Comparison of ENCODE assay signal across 10 cellular contexts in genomic region chr18:63603772-63604171, GRCh38. TPM values are rescaled to one million over a fixed set of nuclear protein-coding genes. Genes with fewer than 3 reads are reported as not detected.
DNase-seq lines count a peak whose midpoint lies in the region; ATAC-seq, FAIRE-seq and TF ChIP-seq lines count a peak whose summit lies in the region.
"Had no signal": no experiment of that assay in that cellular context is flagged by ENCODE, and none has a peak within 500 bp of the region (broad histone marks: within the 10 kb centered on the region; RNA-seq: fewer than 3 reads in every experiment).

No MANE protein-coding gene starts in this region.

- H3K9ac ChIP-seq in GM12878 (ENCODE audit: control insufficient read depth, insufficient read depth, low read length), result no peak overlapping the region

- in situ Hi-C loops in GM12878 (cut with MboI), result loop anchor here (10.0 kb wide), 1 partner anchor 59 kb away; the partner anchor contains the start of gene SERPINB12

- no peaks in the 10 kb centered on the region for H3K9me3 Mint-ChIP-seq in activated CD4-positive, alpha-beta memory T cell treated with anti-CD3 and anti-CD28 coated beads, Interleukin-2, amount 10 ng/mL, durations not matched to agents 7 days and 5 days

- peak overlapping the region; percentile 30; the same call in 1 of the 2 replicates for H2AFZ ChIP-seq in GM12878 (ENCODE audit: control insufficient read depth, low read depth, low read length)

- SMC1A ChIA-PET in GM12878 (lab: Charles Lee; ENCODE audit: uncharacterized antibody, unreplicated experiment), result interaction anchor here (0.9 to 1.0 kb wide), 3 partner anchors 39 to 86 kb away, joined by 3 read pairs; no protein-coding TSS in a partner anchor

- TF ChIP-seq RAD21 in GM12878 (IDR thresholded peaks at IDR 0.05; ENCODE audit: insufficient read depth, low read depth, low read length), result no peak

- peak; percentile 94 for FAIRE-seq in GM12878 (lab: Jason Lieb, UNC)

- H3K36me3 ChIP-seq in GM12878 (ENCODE audit: control insufficient read depth in 2 of 2, insufficient read depth in 2 of 2, low read length in 1 of 2), result no peaks in the 10 kb centered on the region

- CTCF ChIA-PET in GM12878 (lab: Yijun Ruan, JAX), result interaction anchor here (0.5 to 1.3 kb wide), 3 partner anchors 10 to 86 kb away, joined by 3 to 4 read pairs (median 3); no protein-coding TSS in a partner anchor
- CTCF ChIA-PET in activated CD4-positive, alpha-beta memory T cell treated with anti-CD3 and anti-CD28 coated beads, Interleukin-2, amount 10 ng/mL, durations not matched to agents 7 days and 5 days (lab: Charles Lee), result no interaction called here

- 0% methylated on average over 1 of the region's 1 CpG for WGBS in GM12878 (ENCODE audit: insufficient coverage, insufficient replicate concordance, low lambda C conversion rate, missing lambda C conversion rate)

- TF ChIP-seq CTCF in GM12865 (IDR thresholded peaks at IDR 0.05; ENCODE audit: insufficient read depth, low read depth, low read length, missing control alignments) (no peak), GM12878 (IDR thresholded peaks at IDR 0.05 in 2 of 3, conservative IDR thresholded peaks at IDR 0.05 in 1 of 3; ENCODE audit: control insufficient read depth in 2 of 3, extremely low read depth in 1 of 3, insufficient read depth in 1 of 3, low read depth in 3 of 3, low read length in 3 of 3) (no peak), dorsolateral prefrontal cortex (IDR thresholded peaks at IDR 0.05 in 54 of 56, conservative IDR thresholded peaks at IDR 0.05 in 2 of 56; ENCODE audit: low read depth in 1 of 56, partially characterized antibody in 56 of 56) (no peak)

- H3K36me3 Mint-ChIP-seq in activated CD4-positive, alpha-beta memory T cell treated with anti-CD3 and anti-CD28 coated beads, Interleukin-2, amount 10 ng/mL, durations not matched to agents 7 days and 5 days (ENCODE audit: low read depth), result no peaks in the 10 kb centered on the region
- H3K36me3 Mint-ChIP-seq: naive thymus-derived CD8-positive, alpha-beta T cell had no signal

- H3K79me2 ChIP-seq in GM12878 (ENCODE audit: control insufficient read depth, insufficient read depth, low read length), result no peaks in the 10 kb centered on the region

- H3K4me3 ChIP-seq in GM12865 (ENCODE audit: low read depth, low read length) (no peak overlapping the region; the same call in 1 of the 2 replicates), GM12878 (no peak overlapping the region), dorsolateral prefrontal cortex (no peak overlapping the region)

- POLR2A ChIA-PET in GM12878 (lab: Charles Lee), result no interaction called here
- POLR2A ChIA-PET in activated CD4-positive, alpha-beta memory T cell treated with anti-CD3 and anti-CD28 coated beads, Interleukin-2, amount 10 ng/mL, durations not matched to agents 7 days and 5 days (lab: Charles Lee), result no interaction called here

- DNase-seq in GM12865 (ENCODE audit: low read depth) (peak; percentile 61), GM12878 (ENCODE audit: low read depth, low spot score) (peak; percentile 42), C1 segment of cervical spinal cord (lab: John Stamatoyannopoulos, UW) (no peak), amygdala (lab: John Stamatoyannopoulos, UW) (no peak), dorsolateral prefrontal cortex (no peak)
- DNase-seq in activated CD4-positive, alpha-beta memory T cell treated with anti-CD3 and anti-CD28 coated beads, Interleukin-2, amount 10 ng/mL, durations not matched to agents 7 days and 5 days, result no peak
- DNase-seq: naive thymus-derived CD8-positive, alpha-beta T cell; SIG-M5 had no signal

- H4K20me1 ChIP-seq in GM12878 (ENCODE audit: control insufficient read depth, insufficient read depth), result no peaks in the 10 kb centered on the region

- H3K27me3 Mint-ChIP-seq in activated CD4-positive, alpha-beta memory T cell treated with anti-CD3 and anti-CD28 coated beads, Interleukin-2, amount 10 ng/mL, durations not matched to agents 7 days and 5 days, result peaks cover 4% of the 10 kb centered on the region

- no TSS peak for BruUV-seq in GM12878 (replicated peaks; lab: Mats Ljungman, UMichigan)

- no peaks in the 10 kb centered on the region for H3K27me3 ChIP-seq in GM12878 (replicated peaks in 1 of 2; ENCODE audit: control insufficient read depth in 2 of 2, insufficient read depth in 2 of 2, low read length in 1 of 2)
- no peaks in the 10 kb centered on the region for H3K27me3 ChIP-seq in dorsolateral prefrontal cortex

- no peaks in the 10 kb centered on the region for H3K4me1 Mint-ChIP-seq in activated CD4-positive, alpha-beta memory T cell treated with anti-CD3 and anti-CD28 coated beads, Interleukin-2, amount 10 ng/mL, durations not matched to agents 7 days and 5 days
- H3K4me1 Mint-ChIP-seq: naive thymus-derived CD8-positive, alpha-beta T cell had no signal

- no peak overlapping the region for H3K27ac Mint-ChIP-seq in activated CD4-positive, alpha-beta memory T cell treated with anti-CD3 and anti-CD28 coated beads, Interleukin-2, amount 10 ng/mL, durations not matched to agents 7 days and 5 days
- H3K27ac Mint-ChIP-seq: naive thymus-derived CD8-positive, alpha-beta T cell had no signal

- RAD21 ChIA-PET in GM12878 (lab: Charles Lee; ENCODE audit: unreplicated experiment), result no interaction called here

- no peak for TF ChIP-seq EP300 in GM12878 (IDR thresholded peaks at IDR 0.05; ENCODE audit: borderline replicate concordance in 1 of 2, control insufficient read depth in 1 of 2, low read depth in 2 of 2, low read length in 2 of 2)

- peak overlapping the region; percentile 12 for H3K4me2 ChIP-seq in GM12878 (ENCODE audit: control insufficient read depth, insufficient read depth)

- H3K4me3 Mint-ChIP-seq in activated CD4-positive, alpha-beta memory T cell treated with anti-CD3 and anti-CD28 coated beads, Interleukin-2, amount 10 ng/mL, durations not matched to agents 7 days and 5 days, result no peak overlapping the region
- H3K4me3 Mint-ChIP-seq: naive thymus-derived CD8-positive, alpha-beta T cell had no signal

- no peak for TF ChIP-seq POLR2A in GM12878 (IDR thresholded peaks at IDR 0.05; ENCODE audit: low read depth, low read length)

- ATAC-seq in GM21360 (IDR thresholded peaks at IDR 0.05; ENCODE audit: unreplicated experiment), result peak; percentile 98
- ATAC-seq in HG03095 (IDR thresholded peaks at IDR 0.05; ENCODE audit: unreplicated experiment), result peak; percentile 98
- ATAC-seq in GM12878, result peak; percentile 94
- ATAC-seq: naive thymus-derived CD8-positive, alpha-beta T cell had no signal

- H3K27ac ChIP-seq in GM12878 (ENCODE audit: control insufficient read depth, insufficient read depth), result peak overlapping the region; percentile 4; the same call in 1 of the 2 replicates
- no peak overlapping the region for H3K27ac ChIP-seq in dorsolateral prefrontal cortex

- H3K9me3 ChIP-seq in GM12878 (replicated peaks; ENCODE audit: control insufficient read depth, insufficient read depth, low read length), result no peaks in the 10 kb centered on the region

- peaks cover 9% of the 10 kb centered on the region; the same call in 1 of the 2 replicates for H3K4me1 ChIP-seq in GM12878 (ENCODE audit: control insufficient read depth, insufficient read depth, low read length)

- intact Hi-C loops in GM12878 (cut with micrococcal nuclease; ENCODE audit: unreplicated experiment) (no loop called here), dorsolateral prefrontal cortex (cut with DNase I) (no loop called here)

RNA-seq across cellular contexts. Expression of gene SERPINB13, which starts 16.6 kb away (rescaled TPM):
- total RNA-seq in GM12878 (2013; cell fraction: nucleolus; rRNA removed), result not detected in 2 replicates
- total RNA-seq in GM12878 (2014; rRNA removed) (not detected in 2 replicates), GM12878 (2014; rRNA removed; fragmentation: Illumina TruSeq; extraction: Trizol) (not detected in 2 replicates), GM12878 (2021) (not detected in 2 replicates), dorsolateral prefrontal cortex (under 1 TPM in 5 of 120 experiments, not detected in 115; 0.16 to 0.90 (median 0.32) TPM)
- not detected for polyA plus RNA-seq in GM12878 (2011; ENCODE audit: low read depth)
- polyA plus RNA-seq in GM12878 (2011; rRNA removed) (not detected in 2 replicates), GM12878 (2014; fragmentation: Illumina TruSeq; extraction: Trizol) (not detected in 2 replicates), GM12878 (2014; fragmentation: Nextera tagmentation; extraction: Ambion mirVana) (not detected), GM12878 (2014; rRNA removed) (not detected in 2 replicates), GM12878 (2016; fragmentation: Nextera tagmentation; extraction: Ambion mirVana) (not detected)
- not detected in 2 replicates for polyA plus RNA-seq in GM12878 (2011; cell fraction: cytosol; rRNA removed)
- not detected in 2 replicates for polyA plus RNA-seq in GM12878 (2011; cell fraction: nucleus; rRNA removed)
- polyA plus RNA-seq in GM12878 (2012), result not detected in 2 replicates
- not detected in 2 replicates for polyA minus RNA-seq in GM12878 (2011; rRNA and poly(A)+ RNA removed)
- polyA minus RNA-seq in GM12878 (2011; cell fraction: cytosol; rRNA and poly(A)+ RNA removed), result not detected in 2 replicates
- polyA minus RNA-seq in GM12878 (2011; cell fraction: nucleus; rRNA and poly(A)+ RNA removed), result not detected in 2 replicates
- total RNA-seq in activated CD4-positive, alpha-beta memory T cell treated with anti-CD3 and anti-CD28 coated beads, Interleukin-2, amount 10 ng/mL, durations not matched to agents 7 days and 5 days, result not detected
- total RNA-seq: naive thymus-derived CD8-positive, alpha-beta T cell had no signal
- polyA plus RNA-seq: naive thymus-derived CD8-positive, alpha-beta T cell had no signal

RNA-seq across cellular contexts. Expression of gene SERPINB4, which starts 40.3 kb away (rescaled TPM):
- not detected in 2 replicates for total RNA-seq in GM12878 (2013; cell fraction: nucleolus; rRNA removed)
- not detected in 2 replicates for total RNA-seq in GM12878 (2014; rRNA removed)
- total RNA-seq in GM12878 (2014; rRNA removed; fragmentation: Illumina TruSeq; extraction: Trizol), result not detected in 2 replicates
- not detected in 2 replicates for total RNA-seq in GM12878 (2021)
- polyA plus RNA-seq in GM12878 (2011; ENCODE audit: low read depth), result not detected
- polyA plus RNA-seq in GM12878 (2011; rRNA removed), result not detected in 2 replicates
- not detected in 2 replicates for polyA plus RNA-seq in GM12878 (2011; cell fraction: cytosol; rRNA removed)
- polyA plus RNA-seq in GM12878 (2011; cell fraction: nucleus; rRNA removed), result not detected in 2 replicates
- polyA plus RNA-seq in GM12878 (2012), result not detected in 2 replicates
- not detected in 2 replicates for polyA plus RNA-seq in GM12878 (2014; fragmentation: Illumina TruSeq; extraction: Trizol)
- polyA plus RNA-seq in GM12878 (2014; fragmentation: Nextera tagmentation; extraction: Ambion mirVana), result not detected
- not detected in 2 replicates for polyA plus RNA-seq in GM12878 (2014; rRNA removed)
- polyA plus RNA-seq in GM12878 (2016; fragmentation: Nextera tagmentation; extraction: Ambion mirVana), result not detected
- polyA minus RNA-seq in GM12878 (2011; rRNA and poly(A)+ RNA removed), result not detected in 2 replicates
- not detected in 2 replicates for polyA minus RNA-seq in GM12878 (2011; cell fraction: cytosol; rRNA and poly(A)+ RNA removed)
- not detected in 2 replicates for polyA minus RNA-seq in GM12878 (2011; cell fraction: nucleus; rRNA and poly(A)+ RNA removed)
- total RNA-seq in activated CD4-positive, alpha-beta memory T cell treated with anti-CD3 and anti-CD28 coated beads, Interleukin-2, amount 10 ng/mL, durations not matched to agents 7 days and 5 days, result not detected
- total RNA-seq in dorsolateral prefrontal cortex, result 1 to 10 TPM in 1 of 120 experiments, under 1 TPM in 1, not detected in 118; 0.59 to 1.4 TPM
- total RNA-seq: naive thymus-derived CD8-positive, alpha-beta T cell had no signal
- polyA plus RNA-seq: naive thymus-derived CD8-positive, alpha-beta T cell had no signal

RNA-seq across cellular contexts. Expression of gene SERPINB3, which starts 57.9 kb away (rescaled TPM):
- total RNA-seq in GM12878 (2013; cell fraction: nucleolus; rRNA removed), result not detected in 2 replicates
- not detected in 2 replicates for total RNA-seq in GM12878 (2014; rRNA removed)
- total RNA-seq in GM12878 (2014; rRNA removed; fragmentation: Illumina TruSeq; extraction: Trizol), result not detected in 2 replicates
- total RNA-seq in GM12878 (2021), result not detected in 2 replicates
- not detected for polyA plus RNA-seq in GM12878 (2011; ENCODE audit: low read depth)
- not detected in 2 replicates for polyA plus RNA-seq in GM12878 (2011; rRNA removed)
- polyA plus RNA-seq in GM12878 (2011; cell fraction: cytosol; rRNA removed), result not detected in 2 replicates
- polyA plus RNA-seq in GM12878 (2011; cell fraction: nucleus; rRNA removed), result not detected in 2 replicates
- polyA plus RNA-seq in GM12878 (2012), result not detected in 2 replicates
- not detected in 2 replicates for polyA plus RNA-seq in GM12878 (2014; fragmentation: Illumina TruSeq; extraction: Trizol)
- polyA plus RNA-seq in GM12878 (2014; fragmentation: Nextera tagmentation; extraction: Ambion mirVana), result not detected
- polyA plus RNA-seq in GM12878 (2014; rRNA removed), result not detected in 2 replicates
- not detected for polyA plus RNA-seq in GM12878 (2016; fragmentation: Nextera tagmentation; extraction: Ambion mirVana)
- not detected in 2 replicates for polyA minus RNA-seq in GM12878 (2011; rRNA and poly(A)+ RNA removed)
- not detected in 2 replicates for polyA minus RNA-seq in GM12878 (2011; cell fraction: cytosol; rRNA and poly(A)+ RNA removed)
- not detected in 2 replicates for polyA minus RNA-seq in GM12878 (2011; cell fraction: nucleus; rRNA and poly(A)+ RNA removed)
- total RNA-seq in activated CD4-positive, alpha-beta memory T cell treated with anti-CD3 and anti-CD28 coated beads, Interleukin-2, amount 10 ng/mL, durations not matched to agents 7 days and 5 days, result not detected
- not detected for total RNA-seq in dorsolateral prefrontal cortex
- total RNA-seq: naive thymus-derived CD8-positive, alpha-beta T cell had no signal
- polyA plus RNA-seq: naive thymus-derived CD8-positive, alpha-beta T cell had no signal

Comparison
In these comparisons a context has a peak if more than half of its experiments do, and no peak if none do; other contexts are left out.
1. DNase-seq: peak in GM12865 (single experiment) and GM12878 (single experiment); none in C1 segment of cervical spinal cord (0 of 14), activated CD4-positive, alpha-beta memory T cell treated with anti-CD3 and anti-CD28 coated beads, Interleukin-2, amount 10 ng/mL, durations not matched to agents 7 days and 5 days (single experiment), amygdala (0 of 56) and dorsolateral prefrontal cortex (0 of 10).
2. Peak in every context shown above with its lines, with median percentiles within 50 percentile points of each other: ATAC-seq.